In genomic region chr7:137999496-138000080, GRCh38 we compare ENCODE assay signal across 9 cellular contexts. TPM values are rescaled to one million over a fixed set of nuclear protein-coding genes. Genes with fewer than 3 reads are reported as not detected.
A peak's percentile ranks its signal among the peaks of the same experiment; 100 is the strongest.
DNase-seq lines count a peak whose midpoint lies in the region; ATAC-seq, FAIRE-seq and TF ChIP-seq lines count a peak whose summit lies in the region.
"Had no signal": no experiment of that assay in that cellular context is flagged by ENCODE, and none has a peak within 500 bp of the region (broad histone marks: within the 10 kb centered on the region; RNA-seq: fewer than 3 reads in every experiment).

No MANE protein-coding gene starts in this region.

- peaks cover 72% of the 10 kb centered on the region for H3K79me2 ChIP-seq in HepG2 (ENCODE audit: insufficient read depth, low read length)

- H3K36me3 Mint-ChIP-seq in activated naive CD4-positive, alpha-beta T cell treated with anti-CD3 and anti-CD28 coated beads for 36 hours (ENCODE audit: low read depth) = peaks cover 10% of the 10 kb centered on the region

- TF ChIP-seq RAD21 in HepG2 (CRISPR knock-in tag; IDR thresholded peaks at IDR 0.05) = no peak

- H3K4me1 ChIP-seq in HepG2 (ENCODE audit: insufficient read depth, low read length) = peaks cover 62% of the 10 kb centered on the region
- H3K4me1 ChIP-seq in tibial nerve = peaks cover 0 to 63% (median 45%) of the 10 kb centered on the region in 4 donors

- 9% methylated on average over 4 of the region's 4 CpGs for WGBS in HepG2 (ENCODE audit: low lambda C conversion rate)
- WGBS in tibial nerve, 2 donors = 6 to 14% methylated on average over 4 of the region's 4 CpGs

- no peak overlapping the region for H3K27ac Mint-ChIP-seq in activated naive CD4-positive, alpha-beta T cell treated with anti-CD3 and anti-CD28 coated beads for 36 hours

- H3K9me3 ChIP-seq in HepG2 (ENCODE audit: low read length) = no peaks in the 10 kb centered on the region
- no peaks in the 10 kb centered on the region for H3K9me3 ChIP-seq in tibial nerve

- no peaks in the 10 kb centered on the region for H3K9me3 Mint-ChIP-seq in activated naive CD4-positive, alpha-beta T cell treated with anti-CD3 and anti-CD28 coated beads for 36 hours

- peak overlapping the region; percentile 79 for H3K27ac ChIP-seq in HepG2 (ENCODE audit: extremely low read length, insufficient read depth, low read length)
- H3K27ac ChIP-seq in tibial nerve = peak overlapping the region; percentile 81 to 99 (median 94)

- no peak for FAIRE-seq in HepG2 (lab: Jason Lieb, UNC)

- H3K4me3 ChIP-seq in astrocyte of the cerebellum (ENCODE audit: low read depth, low read length) (peak overlapping the region; percentile 99), HepG2 (replicated peaks in 1 of 3; ENCODE audit: insufficient read depth in 1 of 3, low read depth in 2 of 3, low read length in 3 of 3) (peak overlapping the region; percentile 92 to 99 (median 98)), tibial nerve (peak overlapping the region; percentile 43 to 85 (median 82))

- H3K4me2 ChIP-seq in HepG2 (ENCODE audit: low read depth, low read length) = peak overlapping the region; percentile 93

- H2AFZ ChIP-seq in HepG2 (ENCODE audit: low read length) = no peak overlapping the region

- TF ChIP-seq POLR2A in HepG2 (IDR thresholded peaks at IDR 0.05; ENCODE audit: insufficient read depth in 1 of 2, low read depth in 2 of 2, low read length in 2 of 2) (no peak), tibial nerve (IDR thresholded peaks at IDR 0.05) (no peak)

- BruUV-seq in HepG2 (replicated peaks; lab: Mats Ljungman, UMichigan) = no TSS peak

- POLR2A ChIA-PET in HepG2 (lab: Yijun Ruan, JAX) = interaction anchor here (0.8 to 4.1 kb wide), 6 partner anchors 7 to 55 kb away, joined by 3 to 27 read pairs (median 3); no protein-coding TSS in a partner anchor

- peaks cover 36% of the 10 kb centered on the region for H3K4me1 Mint-ChIP-seq in activated naive CD4-positive, alpha-beta T cell treated with anti-CD3 and anti-CD28 coated beads for 36 hours (ENCODE audit: low read depth)

- no peaks in the 10 kb centered on the region for H3K27me3 Mint-ChIP-seq in activated naive CD4-positive, alpha-beta T cell treated with anti-CD3 and anti-CD28 coated beads for 36 hours (ENCODE audit: low read depth)

- H3K36me3 ChIP-seq in HepG2 (replicated peaks in 1 of 2; ENCODE audit: control insufficient read depth in 1 of 2, insufficient read depth in 2 of 2, low read length in 2 of 2) (peaks cover 3% of the 10 kb centered on the region in 2 experiments; a peak in 3 of 5 replicates), tibial nerve (no peaks in the 10 kb centered on the region)

- H3K27me3 ChIP-seq in HepG2 (ENCODE audit: control insufficient read depth in 1 of 2, insufficient read depth in 2 of 2, low read length in 2 of 2) = no peaks in the 10 kb centered on the region; a peak in 1 of 5 replicates
- H3K27me3 ChIP-seq in tibial nerve = no peaks in the 10 kb centered on the region

- DNase-seq in activated naive CD4-positive, alpha-beta T cell treated with anti-CD3 and anti-CD28 coated beads for 36 hours = no peak
- DNase-seq in activated naive CD4-positive, alpha-beta T cell (lab: John Stamatoyannopoulos, UW) = no peak
- DNase-seq in astrocyte of the cerebellum (ENCODE audit: low read depth) (no peak), HepG2 (ENCODE audit: low spot score) (no peak), tibial nerve (ENCODE audit: low spot score in 2 of 2) (no peak), germinal center (ENCODE audit: low spot score) (no peak)
- DNase-seq: activated gamma-delta T cell treated with Interleukin-2 at 50 U/mL for 16 hours had no signal

- CTCF ChIA-PET in activated naive CD4-positive, alpha-beta T cell treated with anti-CD3 and anti-CD28 coated beads for 36 hours (lab: Charles Lee) = interaction anchor here (0.6 to 14.1 kb wide), 5 partner anchors 9 to 162 kb away, joined by 3 to 283 read pairs (median 4); no protein-coding TSS in a partner anchor
- CTCF ChIA-PET in HepG2 (lab: Yijun Ruan, JAX; ENCODE audit: low intra/inter-chr PET ratio, low total read pairs) = interaction anchor here (3.6 kb wide), 1 partner anchor 96 kb away, joined by 11 read pairs; no protein-coding TSS in a partner anchor

- H4K20me1 ChIP-seq in HepG2 (ENCODE audit: insufficient read depth, low read length) = peaks cover 11% of the 10 kb centered on the region

- H3K4me3 Mint-ChIP-seq in activated naive CD4-positive, alpha-beta T cell treated with anti-CD3 and anti-CD28 coated beads for 36 hours = peak overlapping the region; percentile 91

- peak overlapping the region; percentile 87 for H3K9ac ChIP-seq in HepG2 (ENCODE audit: insufficient read depth, low read depth, low read length)

- TF ChIP-seq EP300 in HepG2 (IDR thresholded peaks at IDR 0.05; ENCODE audit: low read depth in 2 of 2, low read length in 2 of 2) = no peak
- TF ChIP-seq EP300 in HepG2 (CRISPR knock-in tag; IDR thresholded peaks at IDR 0.05; ENCODE audit: borderline replicate concordance) = no peak
- no peak for TF ChIP-seq EP300 in tibial nerve (IDR thresholded peaks at IDR 0.05)

- intact Hi-C loops in activated naive CD4-positive, alpha-beta T cell treated with anti-CD3 and anti-CD28 coated beads for 36 hours (cut with micrococcal nuclease) = loop anchor here (2.0 to 5.0 kb wide), 2 partner anchors 39 to 868 kb away; no protein-coding TSS in a partner anchor
- intact Hi-C loops in HepG2 (cut with micrococcal nuclease; ENCODE audit: unreplicated experiment) = loop anchor here (2.0 to 5.0 kb wide), 2 partner anchors 59 to 463 kb away; partner anchors contain the start of gene TRIM24

- TF ChIP-seq CTCF in astrocyte of the cerebellum (IDR thresholded peaks at IDR 0.05; ENCODE audit: low read depth, low read length, missing control alignments) = no peak
- TF ChIP-seq CTCF in HepG2 (CRISPR knock-in tag; IDR thresholded peaks at IDR 0.05) = no peak
- TF ChIP-seq CTCF in tibial nerve (IDR thresholded peaks at IDR 0.05) = no peak

- ATAC-seq in HepG2 (no peak), GM18502 (IDR thresholded peaks at IDR 0.05; ENCODE audit: poor library complexity, unreplicated experiment) (no peak), GM21619 (IDR thresholded peaks at IDR 0.05; ENCODE audit: unreplicated experiment) (no peak)

- in situ Hi-C loops in astrocyte of the cerebellum (cut with HindIII; ENCODE audit: low sequenced_read_pairs) (loop anchor here (10.0 kb wide), 1 partner anchor 395 kb away; no protein-coding TSS in a partner anchor), HepG2 (cut with HindIII; ENCODE audit: extremely low pct_ligation_motif_present, low pct_unique_long_range_greater_than_20kb) (loop anchor here (25.0 kb wide), 1 partner anchor 738 kb away; no protein-coding TSS in a partner anchor)

TF ChIP-seq in HepG2, 621 proteins besides CTCF, POLR2A, EP300 and RAD21 (continues in another document):
- TF ChIP-seq ZNF747 (CRISPR knock-in tag; IDR thresholded peaks at IDR 0.05; ENCODE audit: borderline replicate concordance) = 0 out of 2 replicates have a peak, but pooled peaks have one; percentile 24
- TF ChIP-seq KMT2A (CRISPR knock-in tag; IDR thresholded peaks at IDR 0.05) = 0 out of 2 replicates have a peak, but pooled peaks have one; percentile 65
- TF ChIP-seq RBFOX2 (IDR thresholded peaks at IDR 0.05; ENCODE audit: low read depth, low read length) = peak; percentile 30; the same call in 1 of the 2 replicates
- no peak for TF ChIP-seq RFXAP (CRISPR knock-in tag; IDR thresholded peaks at IDR 0.05; ENCODE audit: borderline replicate concordance)
- TF ChIP-seq TARDBP (CRISPR knock-in tag; IDR thresholded peaks at IDR 0.05) = no peak
- TF ChIP-seq, protein P1, sequence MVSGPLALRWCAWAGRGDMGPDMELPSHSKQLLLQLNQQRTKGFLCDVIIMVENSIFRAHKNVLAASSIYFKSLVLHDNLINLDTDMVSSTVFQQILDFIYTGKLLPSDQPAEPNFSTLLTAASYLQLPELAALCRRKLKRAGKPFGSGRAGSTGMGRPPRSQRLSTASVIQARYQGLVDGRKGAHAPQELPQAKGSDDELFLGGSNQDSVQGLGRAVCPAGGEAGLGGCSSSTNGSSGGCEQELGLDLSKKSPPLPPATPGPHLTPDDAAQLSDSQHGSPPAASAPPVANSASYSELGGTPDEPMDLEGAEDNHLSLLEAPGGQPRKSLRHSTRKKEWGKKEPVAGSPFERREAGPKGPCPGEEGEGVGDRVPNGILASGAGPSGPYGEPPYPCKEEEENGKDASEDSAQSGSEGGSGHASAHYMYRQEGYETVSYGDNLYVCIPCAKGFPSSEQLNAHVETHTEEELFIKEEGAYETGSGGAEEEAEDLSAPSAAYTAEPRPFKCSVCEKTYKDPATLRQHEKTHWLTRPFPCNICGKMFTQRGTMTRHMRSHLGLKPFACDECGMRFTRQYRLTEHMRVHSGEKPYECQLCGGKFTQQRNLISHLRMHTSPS (CRISPR knock-in tag; IDR thresholded peaks at IDR 0.05; ENCODE audit: low read depth) = no peak
- 0 out of 2 replicates have a peak, but pooled peaks have one; percentile 33 for TF ChIP-seq TBX2 (CRISPR knock-in tag; IDR thresholded peaks at IDR 0.05; ENCODE audit: borderline replicate concordance)

RNA-seq across cellular contexts. Expression of gene CREB3L2, which starts 2.3 kb away (rescaled TPM):
- total RNA-seq in activated naive CD4-positive, alpha-beta T cell treated with anti-CD3 and anti-CD28 coated beads for 36 hours = 10 to 100 TPM; 14.1 to 15.7 TPM
- total RNA-seq in HepG2 (2016; rRNA removed; fragmentation: Illumina TruSeq; extraction: Trizol) (22.1 and 26.6 TPM in 2 replicates), tibial nerve (10 to 100 TPM; 43.5 to 73.0 (median 51.2) TPM)
- total RNA-seq in HepG2 (2016; cell fraction: cytosol; rRNA removed; fragmentation: Illumina TruSeq; extraction: Trizol; ENCODE audit: low read depth) = 6.5 and 8.8 TPM in 2 replicates
- 21.4 and 26.4 TPM in 2 replicates for total RNA-seq in HepG2 (2016; cell fraction: insoluble cytoplasmic fraction; rRNA removed; fragmentation: Illumina TruSeq; extraction: Trizol)
- total RNA-seq in HepG2 (2016; cell fraction: membrane; rRNA removed; fragmentation: Illumina TruSeq; extraction: Trizol) = 14.1 and 14.5 TPM in 2 replicates
- total RNA-seq in HepG2 (2016; cell fraction: nucleus; rRNA removed; fragmentation: Illumina TruSeq; extraction: Trizol) = 53.5 and 54.7 TPM in 2 replicates
- polyA plus RNA-seq in HepG2 (2011; rRNA removed) = 39.0 and 41.1 TPM in 2 replicates
- polyA plus RNA-seq in HepG2 (2011; cell fraction: cytosol; rRNA removed) = 26.0 and 30.9 TPM in 2 replicates
- polyA plus RNA-seq in HepG2 (2011; cell fraction: nucleus; rRNA removed) = 36.5 and 47.2 TPM in 2 replicates
- 22.8 and 35.4 TPM in 2 replicates for polyA plus RNA-seq in HepG2 (2012)
- polyA plus RNA-seq in HepG2 (2016; cell fraction: cytosol; fragmentation: Illumina TruSeq; extraction: Trizol; ENCODE audit: low read depth) = 2.4 and 2.7 TPM in 2 replicates
- polyA plus RNA-seq in HepG2 (2016; cell fraction: insoluble cytoplasmic fraction; fragmentation: Illumina TruSeq; extraction: Trizol; ENCODE audit: low read depth) = 31.2 and 35.1 TPM in 2 replicates
- polyA plus RNA-seq in HepG2 (2016; cell fraction: membrane; fragmentation: Illumina TruSeq; extraction: Trizol; ENCODE audit: low read depth) = 5.9 and 6.4 TPM in 2 replicates
- polyA plus RNA-seq in HepG2 (2016; cell fraction: nucleus; fragmentation: Illumina TruSeq; extraction: Trizol; ENCODE audit: insufficient read depth, low read depth) = 43.3 and 43.6 TPM in 2 replicates
- 32.8 and 173 TPM in 2 replicates for polyA minus RNA-seq in HepG2 (2011; rRNA and poly(A)+ RNA removed; ENCODE audit: low replicate concordance)
- 58.1 and 61.3 TPM in 2 replicates for polyA minus RNA-seq in HepG2 (2011; cell fraction: cytosol; rRNA and poly(A)+ RNA removed)
- 95.2 and 100 TPM in 2 replicates for polyA minus RNA-seq in HepG2 (2011; cell fraction: nucleus; rRNA and poly(A)+ RNA removed)
